ENCODE assay signal across 27 cellular contexts in the genomic region with DNA sequence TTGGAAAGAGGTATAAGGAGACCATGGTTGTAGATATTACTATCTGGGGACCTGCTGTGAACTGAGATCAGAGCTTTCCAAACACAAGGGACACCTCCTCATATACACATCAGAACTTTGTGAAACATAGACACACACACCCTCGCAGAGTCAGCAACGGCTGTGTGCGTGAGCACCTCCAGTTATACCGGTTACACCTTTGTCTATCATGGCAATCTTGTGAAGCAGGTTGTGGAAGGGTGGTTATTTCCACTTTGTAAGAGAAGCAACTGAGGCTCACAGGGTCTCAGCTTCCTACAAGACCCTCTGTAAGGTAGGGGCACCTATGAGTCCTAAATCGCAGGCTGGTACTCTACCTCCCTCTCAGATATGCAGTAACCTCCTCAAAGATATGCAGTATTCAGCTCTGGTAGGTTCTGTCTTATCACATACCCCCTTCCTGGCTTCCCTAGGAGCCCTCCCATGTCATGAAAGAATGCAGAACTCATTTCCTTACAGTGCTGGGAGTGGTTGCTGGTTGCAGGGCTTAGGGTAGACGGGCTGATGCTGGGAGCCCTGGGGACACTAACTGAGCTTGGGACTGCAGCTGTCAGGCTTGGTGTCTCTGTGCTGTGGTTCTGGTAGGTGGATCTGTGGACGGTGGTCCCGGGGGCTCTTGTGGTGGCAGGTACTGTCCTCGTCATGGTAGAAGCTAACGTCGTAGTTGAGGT.
"Had no signal": no experiment of that assay in that cellular context is flagged by ENCODE, and none has a peak within 500 bp of the region (broad histone marks: within the 10 kb centered on the region; RNA-seq: fewer than 3 reads in every experiment).

No MANE protein-coding gene starts in this region.

- H3K27me3 ChIP-seq: neutrophil, ovary, right atrium auricular region, suprapubic skin, tibial nerve, vagina had no signal

- H3K27ac ChIP-seq: neutrophil, ovary, psoas muscle, right atrium auricular region, suprapubic skin, tibial nerve, vagina, WERI-Rb-1 had no signal

- H3K4me1 ChIP-seq: psoas muscle, suprapubic skin, tibial nerve, vagina had no signal

- H3K27ac Mint-ChIP-seq: activated naive CD8-positive, alpha-beta T cell treated with anti-CD3 and anti-CD28 coated beads, Interleukin-2, amount 10 ng/mL, durations not matched to agents 7 days and 5 days; activated T-helper 17 cell treated with anti-CD3 and anti-CD28 coated beads, Interleukin-2, amount 50 U/mL, for 72 hours; memory B cell; naive thymus-derived CD4-positive, alpha-beta T cell; T-cell; T-helper 2 cell treated with Interferon-gamma antibody and Interleukin-4, amounts not matched to agents 5 μg/mL and 100 μg/mL, for 36 hours had no signal

- H3K4me3 ChIP-seq: mucosa of descending colon, ovary, psoas muscle, right atrium auricular region, suprapubic skin, tibial nerve, vagina had no signal

- H3K9me3 ChIP-seq: mucosa of descending colon, neutrophil, ovary, psoas muscle, right atrium auricular region, suprapubic skin, tibial nerve, vagina had no signal

- H3K36me3 ChIP-seq: neutrophil, ovary, right atrium auricular region, vagina had no signal

- DNase-seq: activated CD4-positive, alpha-beta T cell treated with anti-CD3 and anti-CD28 coated beads for 1 hour; activated CD4-positive, alpha-beta T cell treated with anti-CD3 and anti-CD28 coated beads, Interleukin-2, amount 50 U/mL, for 1 hour; activated CD8-positive, alpha-beta T cell treated with anti-CD3 and anti-CD28 coated beads, Interleukin-2, amount 10 ng/mL, durations not matched to agents 7 days and 5 days; activated naive CD4-positive, alpha-beta T cell; activated naive CD8-positive, alpha-beta T cell treated with anti-CD3 and anti-CD28 coated beads, Interleukin-2, amount 10 ng/mL, durations not matched to agents 7 days and 5 days; effector CD8-positive, alpha-beta T cell; foreskin melanocyte; glutamatergic neuron; hypothalamus; left cardiac atrium; mucosa of descending colon; naive thymus-derived CD4-positive, alpha-beta T cell; ovary; psoas muscle; stimulated activated CD4-positive, alpha-beta T cell treated with anti-CD3 and anti-CD28 coated beads, Interleukin-12 subunit alpha, Interleukin-12 subunit beta, amount 100 ng/mL, for 4 hours; stimulated activated CD4-positive, alpha-beta T cell treated with anti-CD3 and anti-CD28 coated beads, Interleukin-4, amount 100 ng/mL, for 4 hours; stimulated activated naive CD8-positive, alpha-beta T cell treated with anti-CD3 and anti-CD28 coated beads, Interleukin-15, amount 100 ng/mL, for 72 hours; T-cell; WERI-Rb-1 had no signal

- H3K27me3 Mint-ChIP-seq: activated naive CD8-positive, alpha-beta T cell treated with anti-CD3 and anti-CD28 coated beads, Interleukin-2, amount 10 ng/mL, durations not matched to agents 7 days and 5 days; activated T-helper 17 cell treated with anti-CD3 and anti-CD28 coated beads, Interleukin-2, amount 50 U/mL, for 72 hours; memory B cell; naive thymus-derived CD4-positive, alpha-beta T cell; stimulated activated naive CD8-positive, alpha-beta T cell treated with anti-CD3 and anti-CD28 coated beads, Interleukin-15, amount 100 ng/mL, for 72 hours; T-cell had no signal

- ATAC-seq: activated CD8-positive, alpha-beta T cell treated with anti-CD3 and anti-CD28 coated beads, Interleukin-2, amount 10 ng/mL, durations not matched to agents 7 days and 5 days; activated T-helper 17 cell treated with anti-CD3 and anti-CD28 coated beads, Interleukin-2, amount 50 U/mL, for 72 hours; left cardiac atrium; mucosa of descending colon; naive thymus-derived CD4-positive, alpha-beta T cell; psoas muscle; stimulated activated naive CD8-positive, alpha-beta T cell treated with anti-CD3 and anti-CD28 coated beads, Interleukin-15, amount 100 ng/mL, for 72 hours; T-cell had no signal

- H3K4me1 Mint-ChIP-seq: activated naive CD8-positive, alpha-beta T cell treated with anti-CD3 and anti-CD28 coated beads, Interleukin-2, amount 10 ng/mL, durations not matched to agents 7 days and 5 days; activated T-helper 17 cell treated with anti-CD3 and anti-CD28 coated beads, Interleukin-2, amount 50 U/mL, for 72 hours; naive thymus-derived CD4-positive, alpha-beta T cell; stimulated activated naive CD8-positive, alpha-beta T cell treated with anti-CD3 and anti-CD28 coated beads, Interleukin-15, amount 100 ng/mL, for 72 hours; T-cell had no signal

- H3K4me3 Mint-ChIP-seq: activated CD8-positive, alpha-beta T cell treated with anti-CD3 and anti-CD28 coated beads, Interleukin-2, amount 10 ng/mL, durations not matched to agents 7 days and 5 days; activated naive CD8-positive, alpha-beta T cell treated with anti-CD3 and anti-CD28 coated beads, Interleukin-2, amount 10 ng/mL, durations not matched to agents 7 days and 5 days; activated T-helper 17 cell treated with anti-CD3 and anti-CD28 coated beads, Interleukin-2, amount 50 U/mL, for 72 hours; memory B cell; naive thymus-derived CD4-positive, alpha-beta T cell; stimulated activated naive CD8-positive, alpha-beta T cell treated with anti-CD3 and anti-CD28 coated beads, Interleukin-15, amount 100 ng/mL, for 72 hours; T-cell; T-helper 2 cell treated with Interferon-gamma antibody and Interleukin-4, amounts not matched to agents 5 μg/mL and 100 μg/mL, for 36 hours had no signal

- H3K9me3 Mint-ChIP-seq: activated naive CD8-positive, alpha-beta T cell treated with anti-CD3 and anti-CD28 coated beads, Interleukin-2, amount 10 ng/mL, durations not matched to agents 7 days and 5 days; activated T-helper 17 cell treated with anti-CD3 and anti-CD28 coated beads, Interleukin-2, amount 50 U/mL, for 72 hours; memory B cell; stimulated activated naive CD8-positive, alpha-beta T cell treated with anti-CD3 and anti-CD28 coated beads, Interleukin-15, amount 100 ng/mL, for 72 hours; T-cell; T-helper 2 cell treated with Interferon-gamma antibody and Interleukin-4, amounts not matched to agents 5 μg/mL and 100 μg/mL, for 36 hours had no signal
